8 cellular contexts compared by ENCODE assay signal in genomic region chr20:10433623-10434466, GRCh38. TPM values are rescaled to one million over a fixed set of nuclear protein-coding genes. Genes with fewer than 3 reads are reported as not detected.
DNase-seq lines count a peak whose midpoint lies in the region; ATAC-seq, FAIRE-seq and TF ChIP-seq lines count a peak whose summit lies in the region.

Gene MKKS (minus strand): TSS chr20:10434222. CDS start chr20:10413514, 20,708 bp downstream.

- no peak for TF ChIP-seq POLR2A in endothelial cell of umbilical vein (IDR thresholded peaks at IDR 0.05; ENCODE audit: low read depth, low read length)

- peak within 1 kb of the TSS; percentile 99 for H3K4me3 Mint-ChIP-seq in Caco-2 (ENCODE audit: unreplicated experiment)

- H3K9ac ChIP-seq in NT2/D1 (ENCODE audit: insufficient read length, low read depth) (peak within 1 kb of the TSS; percentile 93), endothelial cell of umbilical vein (replicated peaks; ENCODE audit: extremely low read depth, insufficient read depth, low read length) (peak within 1 kb of the TSS; percentile 93)

- H3K9me3 Mint-ChIP-seq in Caco-2 (ENCODE audit: unreplicated experiment) = no peaks in the 10 kb centered on the region

- BruUV-seq in Caco-2 (replicated peaks; lab: Mats Ljungman, UMichigan) (TSS peak; percentile 52), endothelial cell of umbilical vein (replicated peaks; lab: Mats Ljungman, UMichigan) (TSS peak; percentile 41)

- H3K4me1 Mint-ChIP-seq in Caco-2 (ENCODE audit: low read depth, unreplicated experiment) = peaks cover 20% of the 10 kb centered on the region

- H3K27me3 ChIP-seq in Caco-2 (replicated peaks; ENCODE audit: control insufficient read depth, insufficient read depth, low read length) (no peaks in the 10 kb centered on the region), NT2/D1 (ENCODE audit: insufficient read depth, insufficient read length) (no peaks in the 10 kb centered on the region), endothelial cell of umbilical vein (ENCODE audit: control insufficient read depth in 2 of 2, insufficient read depth in 2 of 2, low read length in 2 of 2) (no peaks in the 10 kb centered on the region)

- ATAC-seq in GM21381 (IDR thresholded peaks at IDR 0.05; ENCODE audit: unreplicated experiment) (peak; percentile 52), mucosa of descending colon (peak; percentile 86)

- H3K9me3 ChIP-seq in Caco-2 (no peaks in the 10 kb centered on the region), NT2/D1 (ENCODE audit: insufficient read depth, low read length) (no peaks in the 10 kb centered on the region), endothelial cell of umbilical vein (replicated peaks; ENCODE audit: control insufficient read depth, insufficient read depth, low read length) (no peaks in the 10 kb centered on the region), mucosa of descending colon (no peaks in the 10 kb centered on the region)

- POLR2A ChIA-PET in Caco-2 (lab: Charles Lee) = interaction anchor here (0.5 to 1.1 kb wide), 3 partner anchors 31 to 834 kb away, joined by 3 to 6 read pairs (median 3); no protein-coding TSS in a partner anchor
- POLR2A ChIA-PET in endothelial cell of umbilical vein (lab: Charles Lee) = interaction anchor here (0.6 to 1.9 kb wide), 9 partner anchors 19 to 357 kb away, joined by 3 to 10 read pairs (median 3); partner anchors contain the start of gene SNAP25

- H3K79me2 ChIP-seq in endothelial cell of umbilical vein (ENCODE audit: control insufficient read depth, insufficient read depth, low read length) = peaks cover 42% of the 10 kb centered on the region

- dilution Hi-C loops in endothelial cell of umbilical vein (cut with MboI; ENCODE audit: extremely low pct_ligation_motif_present, low sequenced_read_pairs) = no loop called here

- no peaks in the 10 kb centered on the region for H3K27me3 Mint-ChIP-seq in Caco-2 (ENCODE audit: insufficient read depth, unreplicated experiment)

- H4K20me1 ChIP-seq in endothelial cell of umbilical vein (replicated peaks; ENCODE audit: control insufficient read depth, extremely low read depth, insufficient read depth, low read length) = no peaks in the 10 kb centered on the region

- H3K36me3 Mint-ChIP-seq in Caco-2 (ENCODE audit: insufficient read depth, unreplicated experiment) = peaks cover 24% of the 10 kb centered on the region

- H3K4me3 ChIP-seq in Caco-2 (ENCODE audit: low read depth, low read length) (peak within 1 kb of the TSS; percentile 98), NT2/D1 (ENCODE audit: insufficient read length, low read depth) (peak within 1 kb of the TSS; percentile 93), endothelial cell of umbilical vein (replicated peaks in 1 of 3; ENCODE audit: insufficient read depth in 1 of 3, low read depth in 1 of 3, low read length in 3 of 3) (peak within 1 kb of the TSS; percentile 96 to 99 (median 97)), mucosa of descending colon (peak within 1 kb of the TSS; percentile 87)

- H3K36me3 ChIP-seq in Caco-2 (ENCODE audit: control insufficient read depth, insufficient read depth, low read length) (no peaks in the 10 kb centered on the region), NT2/D1 (ENCODE audit: insufficient read depth, insufficient read length, low read length) (peaks cover 10% of the 10 kb centered on the region), endothelial cell of umbilical vein (ENCODE audit: control insufficient read depth in 2 of 2, extremely low read depth in 1 of 2, insufficient read depth in 2 of 2, low read length in 2 of 2) (no peaks in the 10 kb centered on the region), mucosa of descending colon (ENCODE audit: low read depth) (peaks cover 6% of the 10 kb centered on the region)

- no peaks in the 10 kb centered on the region for H3K9me1 ChIP-seq in endothelial cell of umbilical vein (replicated peaks; ENCODE audit: control insufficient read depth, extremely low read depth, insufficient read depth, low read length)

- peak within 1 kb of the TSS; percentile 91 for H3K4me2 ChIP-seq in endothelial cell of umbilical vein (ENCODE audit: insufficient read depth, low read length)

- H2AFZ ChIP-seq in endothelial cell of umbilical vein (ENCODE audit: low read depth, low read length) = peak within 1 kb of the TSS; percentile 69

- TF ChIP-seq CTCF in Caco-2 (IDR thresholded peaks at IDR 0.05; ENCODE audit: insufficient read depth in 1 of 2, low read depth in 1 of 2, low read length in 1 of 2, severe bottlenecking in 1 of 2, unreplicated experiment in 1 of 2) = peak in 1 of 2 experiments; percentile 8
- TF ChIP-seq CTCF in endothelial cell of umbilical vein (IDR thresholded peaks at IDR 0.05; ENCODE audit: extremely low read depth in 1 of 2, insufficient read depth in 1 of 2, low read depth in 1 of 2, low read length in 2 of 2) = no peak
- TF ChIP-seq CTCF in mucosa of descending colon (IDR thresholded peaks at IDR 0.05) = no peak

- peak within 1 kb of the TSS; percentile 97 for H3K27ac Mint-ChIP-seq in Caco-2 (ENCODE audit: unreplicated experiment)

- H3K4me1 ChIP-seq in Caco-2 (peaks cover 16% of the 10 kb centered on the region), NT2/D1 (ENCODE audit: insufficient read depth, insufficient read length) (no peaks in the 10 kb centered on the region), endothelial cell of umbilical vein (ENCODE audit: control insufficient read depth, extremely low read depth, insufficient read depth, low read length) (peaks cover 15% of the 10 kb centered on the region), mucosa of descending colon (ENCODE audit: low read depth) (peaks cover 43% of the 10 kb centered on the region)

- H3K27ac ChIP-seq in endothelial cell of umbilical vein (ENCODE audit: insufficient read depth, low read depth, low read length) = peak within 1 kb of the TSS; percentile 97

- CTCF ChIA-PET in Caco-2 (lab: Charles Lee) = interaction anchor here (0.5 to 1.3 kb wide), 4 partner anchors 385 to 834 kb away, joined by 3 to 4 read pairs (median 4); no protein-coding TSS in a partner anchor
- CTCF ChIA-PET in endothelial cell of umbilical vein (lab: Charles Lee) = interaction anchor here (0.9 to 2.6 kb wide), 20 partner anchors 8 to 1115 kb away, joined by 3 to 16 read pairs (median 4); partner anchors contain the start of genes ANKEF1 and SNAP25

- intact Hi-C loops in Caco-2 (cut with micrococcal nuclease; ENCODE audit: unreplicated experiment) (loop anchor here (1.0 to 10.0 kb wide), 5 partner anchors 77 to 1021 kb away; partner anchors contain the start of gene ANKEF1), endothelial cell of umbilical vein (cut with micrococcal nuclease) (loop anchor here (1.0 to 10.0 kb wide), 9 partner anchors 57 to 1111 kb away; partner anchors contain the start of gene SNAP25), mucosa of descending colon (cut with DNase I, micrococcal nuclease) (no loop called here)

- DNase-seq in Caco-2 (peak; percentile 92 to 94), HUDEP-2 (lab: John Stamatoyannopoulos, UW; ENCODE audit: unreplicated experiment in 76 of 76) (peak in 74 of 76 experiments; percentile 20 to 85 (median 68)), NT2/D1 (ENCODE audit: low read depth, low spot score) (peak; percentile 78), endothelial cell of umbilical vein (ENCODE audit: low read depth, low spot score) (peak; percentile 90), mucosa of descending colon (peak; percentile 92 to 95 (median 94))
- peak; percentile 92 for DNase-seq in activated CD8-positive, alpha-beta memory T cell treated with anti-CD3 and anti-CD28 coated beads, Interleukin-2, amount 50 U/mL, for 48 hours
- peak; percentile 60 to 69 for DNase-seq in stimulated activated CD8-positive, alpha-beta memory T cell treated with anti-CD3 and anti-CD28 coated beads, Interleukin-4, amount 100 ng/mL, for 1 hour (ENCODE audit: low read depth in 2 of 2, low spot score in 1 of 2)

- FAIRE-seq in endothelial cell of umbilical vein (lab: Jason Lieb, UNC) = no peak

TF ChIP-seq in endothelial cell of umbilical vein, 7 proteins besides CTCF, POLR2A, EP300 and RAD21:
- TF ChIP-seq MAX (IDR thresholded peaks at IDR 0.05; ENCODE audit: insufficient read depth, insufficient read length) = peak; percentile 65
- no peak for TF ChIP-seq MYC (IDR thresholded peaks at IDR 0.05; ENCODE audit: low read depth, low read length)

RNA-seq across cellular contexts. Expression of gene MKKS, which starts in this region (rescaled TPM):
- 15.0 and 15.3 TPM in 2 replicates for total RNA-seq in Caco-2 (2022)
- total RNA-seq in endothelial cell of umbilical vein = 10.5 and 11.1 TPM in 2 replicates
- 7.2 and 7.9 TPM in 2 replicates for polyA plus RNA-seq in endothelial cell of umbilical vein
- 10.5 and 11.1 TPM in 2 replicates for polyA plus RNA-seq in endothelial cell of umbilical vein (2011; cell fraction: cytosol; rRNA removed)
- polyA plus RNA-seq in endothelial cell of umbilical vein (2011; cell fraction: nucleus; rRNA removed) = 6.9 and 7.4 TPM in 2 replicates
- 8.8 and 9.8 TPM in 2 replicates for polyA plus RNA-seq in endothelial cell of umbilical vein (2012)
- 5.8 and 6.3 TPM in 2 replicates for polyA minus RNA-seq in endothelial cell of umbilical vein
- polyA minus RNA-seq in endothelial cell of umbilical vein (2011; cell fraction: cytosol; rRNA and poly(A)+ RNA removed) = 2.5 TPM
- polyA minus RNA-seq in endothelial cell of umbilical vein (2011; cell fraction: nucleus; rRNA and poly(A)+ RNA removed) = 4.3 and 7.5 TPM in 2 replicates
- 10 to 100 TPM; 21.1 to 30.0 (median 28.2) TPM for total RNA-seq in mucosa of descending colon

Comparison
In these comparisons a context has a peak if more than half of its experiments do, and no peak if none do; other contexts are left out.
1. Peak in every context shown above with its lines: DNase-seq, ATAC-seq, H3K4me3 ChIP-seq and H3K27ac ChIP-seq.
2. intact Hi-C loops: an anchor here in Caco-2 (1.0 to 10.0 kb wide) and endothelial cell of umbilical vein (1.0 to 10.0 kb wide); none called in mucosa of descending colon.